ENCODE assay signal across 8 cellular contexts in genomic region chr15:79091204-79091867, GRCh38. TPM values are rescaled to one million over a fixed set of nuclear protein-coding genes. Genes with fewer than 3 reads are reported as not detected.
DNase-seq lines count a peak whose midpoint lies in the region; ATAC-seq and TF ChIP-seq lines count a peak whose summit lies in the region.

No MANE protein-coding gene starts in this region.

- H3K4me1 ChIP-seq in CD8-positive, alpha-beta T cell (ENCODE audit: insufficient read depth, low read length): no peaks in the 10 kb centered on the region

- no peaks in the 10 kb centered on the region for H3K36me3 ChIP-seq in CD8-positive, alpha-beta T cell (ENCODE audit: insufficient read depth, low read length)

- H3K27me3 Mint-ChIP-seq in stimulated activated naive B cell treated with anti-CD40 and anti-IgM and Interleukin-4, amounts not matched to agents 10 μg/mL and 1 μg/mL and 100 μg/mL, for 72 hours: peaks cover 70 to 81% of the 10 kb centered on the region in 2 donors
- H3K27me3 Mint-ChIP-seq in CD8-positive, alpha-beta T cell (ENCODE audit: low read depth): peaks cover 44% of the 10 kb centered on the region

- H3K27ac ChIP-seq in CD8-positive, alpha-beta T cell (ENCODE audit: low read depth, low read length): no peak overlapping the region

- TF ChIP-seq CTCF in CD8-positive, alpha-beta T cell (IDR thresholded peaks at IDR 0.05): no peak

- H3K27ac Mint-ChIP-seq in stimulated activated naive B cell treated with anti-CD40 and anti-IgM and Interleukin-4, amounts not matched to agents 10 μg/mL and 1 μg/mL and 100 μg/mL, for 72 hours: peak overlapping the region; percentile 88
- no peak overlapping the region for H3K27ac Mint-ChIP-seq in CD8-positive, alpha-beta T cell

- H3K27me3 ChIP-seq in CD8-positive, alpha-beta T cell (ENCODE audit: insufficient read depth, low read length): peaks cover 16% of the 10 kb centered on the region

- intact Hi-C loops in CD8-positive, alpha-beta T cell (cut with DNase I, micrococcal nuclease): no loop called here

- CTCF ChIA-PET in CD8-positive, alpha-beta T cell (lab: Charles Lee): no interaction called here

- POLR2A ChIA-PET in CD8-positive, alpha-beta T cell (lab: Charles Lee): no interaction called here

- H3K4me3 ChIP-seq in iPS-11a (ENCODE audit: low read depth, low read length): peak overlapping the region; percentile 30
- H3K4me3 ChIP-seq in CD8-positive, alpha-beta T cell (ENCODE audit: low read depth, low read length): no peak overlapping the region

- H3K4me1 Mint-ChIP-seq in stimulated activated naive B cell treated with anti-CD40 and anti-IgM and Interleukin-4, amounts not matched to agents 10 μg/mL and 1 μg/mL and 100 μg/mL, for 72 hours: peaks cover 24 to 29% of the 10 kb centered on the region in 2 donors
- peaks cover 3% of the 10 kb centered on the region for H3K4me1 Mint-ChIP-seq in CD8-positive, alpha-beta T cell (ENCODE audit: low read depth)

- H3K9me3 ChIP-seq in CD8-positive, alpha-beta T cell (ENCODE audit: low read length): no peaks in the 10 kb centered on the region

- peak overlapping the region; percentile 85 to 89 for H3K4me3 Mint-ChIP-seq in stimulated activated naive B cell treated with anti-CD40 and anti-IgM and Interleukin-4, amounts not matched to agents 10 μg/mL and 1 μg/mL and 100 μg/mL, for 72 hours
- no peak overlapping the region for H3K4me3 Mint-ChIP-seq in CD8-positive, alpha-beta T cell

- H3K9me3 Mint-ChIP-seq in stimulated activated naive B cell treated with anti-CD40 and anti-IgM and Interleukin-4, amounts not matched to agents 10 μg/mL and 1 μg/mL and 100 μg/mL, for 72 hours: peaks cover 1 to 4% of the 10 kb centered on the region in 2 donors
- no peaks in the 10 kb centered on the region for H3K9me3 Mint-ChIP-seq in CD8-positive, alpha-beta T cell

- DNase-seq in activated CD4-positive, CD25-positive, alpha-beta regulatory T cell (lab: John Stamatoyannopoulos, UW): no peak
- peak; percentile 65 for DNase-seq in stimulated activated naive B cell treated with anti-CD40 and anti-IgM and Interleukin-4, amounts not matched to agents 10 μg/mL and 1 μg/mL and 100 μg/mL, for 72 hours
- DNase-seq in CD8-positive, alpha-beta T cell: no peak
- no peak for DNase-seq in AG08395 (ENCODE audit: low spot score)

- H3K36me3 Mint-ChIP-seq in stimulated activated naive B cell treated with anti-CD40 and anti-IgM and Interleukin-4, amounts not matched to agents 10 μg/mL and 1 μg/mL and 100 μg/mL, for 72 hours: peaks cover 0 to 7% of the 10 kb centered on the region in 2 donors
- H3K36me3 Mint-ChIP-seq in CD8-positive, alpha-beta T cell: no peaks in the 10 kb centered on the region

- peak; percentile 21 to 24 for ATAC-seq in activated CD4-positive, CD25-positive, alpha-beta regulatory T cell treated with anti-CD3 and anti-CD28 coated beads, Interleukin-2, amount 50 U/mL, for 24 hours
- peak; percentile 55 for ATAC-seq in SK-N-SH treated with all-trans-retinoic acid at 6 μM for 48 hours
- peak; percentile 74 to 81 for ATAC-seq in stimulated activated naive B cell treated with anti-CD40 and anti-IgM and Interleukin-4, amounts not matched to agents 10 μg/mL and 1 μg/mL and 100 μg/mL, for 72 hours (replicated peaks)
- no peak for ATAC-seq in CD8-positive, alpha-beta T cell
- ATAC-seq in HG02759 (IDR thresholded peaks at IDR 0.05; ENCODE audit: unreplicated experiment): no peak

TF ChIP-seq in SK-N-SH treated with all-trans-retinoic acid at 6 μM for 48 hours, 23 proteins besides CTCF, POLR2A, EP300 and RAD21:
- TF ChIP-seq ZFP3 (CRISPR knock-in tag; IDR thresholded peaks at IDR 0.05) (no peak), TCF4 (CRISPR knock-in tag; IDR thresholded peaks at IDR 0.05; ENCODE audit: borderline replicate concordance) (no peak), TOX (CRISPR knock-in tag; IDR thresholded peaks at IDR 0.05; ENCODE audit: borderline replicate concordance) (no peak), GLIS3 (CRISPR knock-in tag; IDR thresholded peaks at IDR 0.05) (no peak), ZNF565 (CRISPR knock-in tag; conservative IDR thresholded peaks at IDR 0.05; ENCODE audit: low read depth) (no peak), CREB5 (CRISPR knock-in tag; IDR thresholded peaks at IDR 0.05; ENCODE audit: low read depth) (no peak), TSHZ2 (CRISPR knock-in tag; IDR thresholded peaks at IDR 0.05) (no peak), PPARA (CRISPR knock-in tag; IDR thresholded peaks at IDR 0.05; ENCODE audit: borderline replicate concordance) (no peak), OSR1 (CRISPR knock-in tag; IDR thresholded peaks at IDR 0.05) (no peak), PATZ1 (CRISPR knock-in tag; IDR thresholded peaks at IDR 0.05; ENCODE audit: borderline replicate concordance) (no peak), CSDC2 (CRISPR knock-in tag; IDR thresholded peaks at IDR 0.05) (no peak)

RNA-seq across cellular contexts. Expression of gene RASGRF1, which starts 0.8 kb away (rescaled TPM):
- total RNA-seq in CD8-positive, alpha-beta T cell: not detected

Comparison
In these comparisons a context has a peak if more than half of its experiments do, and no peak if none do; other contexts are left out.
1. ATAC-seq: peak in activated CD4-positive, CD25-positive, alpha-beta regulatory T cell treated with anti-CD3 and anti-CD28 coated beads, Interleukin-2, amount 50 U/mL, for 24 hours (2 of 2), SK-N-SH treated with all-trans-retinoic acid at 6 μM for 48 hours (single experiment) and stimulated activated naive B cell treated with anti-CD40 and anti-IgM and Interleukin-4, amounts not matched to agents 10 μg/mL and 1 μg/mL and 100 μg/mL, for 72 hours (2 of 2); none in CD8-positive, alpha-beta T cell (single experiment) and HG02759 (single experiment).